Comparison of ENCODE assay signal across 22 cellular contexts in genomic region chr11:87101956-87102355, GRCh38.
"Had no signal": no experiment of that assay in that cellular context is flagged by ENCODE, and none has a peak within 500 bp of the region (broad histone marks: within the 10 kb centered on the region; RNA-seq: fewer than 3 reads in every experiment).

No MANE protein-coding gene starts in this region.

- H3K9me3 Mint-ChIP-seq: natural killer cell treated with Interleukin-12 subunit alpha and Interleukin-12 subunit beta and Interleukin-15 and Interleukin-18, amount 100 ng/mL, for 72 hours; stimulated activated effector memory CD8-positive, alpha-beta T cell treated with anti-CD3 and anti-CD28 coated beads, Interleukin-12 subunit alpha, Interleukin-12 subunit beta, amount 100 ng/mL, for 72 hours; stimulated activated naive B cell treated with anti-CD40 and anti-IgM and Interleukin-4, amounts not matched to agents 10 μg/mL and 1 μg/mL and 100 μg/mL, for 72 hours; stimulated activated naive CD8-positive, alpha-beta T cell treated with anti-CD3 and anti-CD28 coated beads, Interleukin-15, Interleukin-2, amounts not matched to agents 100 ng/mL and 50 ng/mL, for 24 hours had no signal

- DNase-seq: nephron progenitor cell; nucleus accumbens; pancreas; retina; right cardiac atrium; right lobe of liver; sigmoid colon; small intestine; stimulated activated CD4-positive, alpha-beta T cell treated with anti-CD3 and anti-CD28 coated beads, Interleukin-15, amount 100 ng/mL, for 24 hours; stimulated activated CD4-positive, alpha-beta T cell treated with anti-CD3 and anti-CD28 coated beads, Interleukin-2, amount 100 ng/mL, for 24 hours; stimulated activated CD4-positive, alpha-beta T cell treated with anti-CD3 and anti-CD28 coated beads, Interleukin-2, amount 100 ng/mL, for 48 hours; stimulated activated CD4-positive, alpha-beta T cell treated with anti-CD3 and anti-CD28 coated beads, Interleukin-4, amount 100 ng/mL, for 24 hours; stimulated activated naive B cell treated with anti-CD40 and anti-IgM and Interleukin-4, amounts not matched to agents 10 μg/mL and 1 μg/mL and 100 μg/mL, for 72 hours; stimulated activated naive CD4-positive, alpha-beta T cell treated with Interleukin-2 at 50 U/mL for 16 hours; stomach; thyroid gland; trophoblast cell; upper lobe of left lung had no signal

- H3K4me3 Mint-ChIP-seq: natural killer cell treated with Interleukin-12 subunit alpha and Interleukin-12 subunit beta and Interleukin-15 and Interleukin-18, amount 100 ng/mL, for 72 hours; nephron progenitor cell; neural crest cell; stimulated activated effector memory CD8-positive, alpha-beta T cell treated with anti-CD3 and anti-CD28 coated beads, Interleukin-12 subunit alpha, Interleukin-12 subunit beta, amount 100 ng/mL, for 72 hours; stimulated activated naive B cell treated with anti-CD40 and anti-IgM and Interleukin-4, amounts not matched to agents 10 μg/mL and 1 μg/mL and 100 μg/mL, for 72 hours; stimulated activated naive CD8-positive, alpha-beta T cell treated with anti-CD3 and anti-CD28 coated beads, Interleukin-15, Interleukin-2, amounts not matched to agents 100 ng/mL and 50 ng/mL, for 24 hours had no signal

- H3K27ac Mint-ChIP-seq: natural killer cell treated with Interleukin-12 subunit alpha and Interleukin-12 subunit beta and Interleukin-15 and Interleukin-18, amount 100 ng/mL, for 72 hours; nephron progenitor cell; stimulated activated effector memory CD8-positive, alpha-beta T cell treated with anti-CD3 and anti-CD28 coated beads, Interleukin-12 subunit alpha, Interleukin-12 subunit beta, amount 100 ng/mL, for 72 hours; stimulated activated naive B cell treated with anti-CD40 and anti-IgM and Interleukin-4, amounts not matched to agents 10 μg/mL and 1 μg/mL and 100 μg/mL, for 72 hours; stimulated activated naive CD8-positive, alpha-beta T cell treated with anti-CD3 and anti-CD28 coated beads, Interleukin-15, Interleukin-2, amounts not matched to agents 100 ng/mL and 50 ng/mL, for 24 hours had no signal

- H3K36me3 Mint-ChIP-seq: natural killer cell treated with Interleukin-12 subunit alpha and Interleukin-12 subunit beta and Interleukin-15 and Interleukin-18, amount 100 ng/mL, for 72 hours had no signal

- H3K27me3 Mint-ChIP-seq: natural killer cell treated with Interleukin-12 subunit alpha and Interleukin-12 subunit beta and Interleukin-15 and Interleukin-18, amount 100 ng/mL, for 72 hours; stimulated activated naive B cell treated with anti-CD40 and anti-IgM and Interleukin-4, amounts not matched to agents 10 μg/mL and 1 μg/mL and 100 μg/mL, for 72 hours; stimulated activated naive CD8-positive, alpha-beta T cell treated with anti-CD3 and anti-CD28 coated beads, Interleukin-15, Interleukin-2, amounts not matched to agents 100 ng/mL and 50 ng/mL, for 24 hours had no signal
